8 cellular contexts compared by ENCODE assay signal in genomic region chr12:132491761-132492378, GRCh38. TPM values are rescaled to one million over a fixed set of nuclear protein-coding genes. Genes with fewer than 3 reads are reported as not detected.
DNase-seq lines count a peak whose midpoint lies in the region; ATAC-seq, FAIRE-seq and TF ChIP-seq lines count a peak whose summit lies in the region.

No MANE protein-coding gene starts in this region.

- TF ChIP-seq POLR2A in heart left ventricle (IDR thresholded peaks at IDR 0.05) (no peak), GM12892 (IDR thresholded peaks at IDR 0.05; ENCODE audit: low read depth, low read length) (no peak)

- H3K4me1 ChIP-seq in heart left ventricle (peaks cover 16 to 78% (median 66%) of the 10 kb centered on the region in 12 donors), muscle layer of colon (ENCODE audit: insufficient read depth, low read length) (peaks cover 59% of the 10 kb centered on the region)

- intact Hi-C loops in heart left ventricle (cut with DNase I) (loop anchor here in 2 of 10 donors (2.0 to 10.0 kb wide), 2 partner anchors 15 to 103 kb away; no protein-coding TSS in a partner anchor), cardiac septum (cut with DNase I) (loop anchor here (2.0 kb wide), 1 partner anchor 15 kb away; no protein-coding TSS in a partner anchor)

- peak overlapping the region in 1 of 12 donors; percentile 81 for H3K27ac ChIP-seq in heart left ventricle
- H3K27ac ChIP-seq in brain microvascular endothelial cell, result no peak overlapping the region
- H3K27ac ChIP-seq in muscle layer of colon (ENCODE audit: low read depth, low read length), result no peak overlapping the region

- peak in 2 of 5 donors; percentile 22 to 58 for DNase-seq in heart left ventricle
- DNase-seq in cardiac septum (ENCODE audit: low spot score), result no peak
- DNase-seq in brain microvascular endothelial cell, result no peak
- DNase-seq in ecto neural progenitor cell (ENCODE audit: low spot score), result no peak
- DNase-seq in stimulated activated CD4-positive, alpha-beta T cell treated with anti-CD3 and anti-CD28 coated beads, Interleukin-2, amount 100 ng/mL, for 48 hours, result no peak
- DNase-seq in GM12892 (ENCODE audit: insufficient read length), result no peak
- no peak for DNase-seq in HTR-8/SVneo (ENCODE audit: insufficient read length, low spot score)

- FAIRE-seq in GM12892 (lab: Jason Lieb, UNC) (no peak), HTR-8/SVneo (lab: Jason Lieb, UNC) (no peak)

- H3K4me3 ChIP-seq in heart left ventricle, result peak overlapping the region in 11 of 12 donors; percentile 38 to 95 (median 71)
- peak overlapping the region; percentile 66 for H3K4me3 ChIP-seq in brain microvascular endothelial cell (ENCODE audit: low read depth, low read length)
- peak overlapping the region; percentile 70 to 83 for H3K4me3 ChIP-seq in muscle layer of colon (ENCODE audit: low read depth in 1 of 2, low read length in 2 of 2)

- TF ChIP-seq CTCF in heart left ventricle (IDR thresholded peaks at IDR 0.05) (no peak), brain microvascular endothelial cell (IDR thresholded peaks at IDR 0.05; ENCODE audit: low read depth, low read length, missing control alignments) (no peak)

- no peaks in the 10 kb centered on the region for H3K27me3 ChIP-seq in heart left ventricle
- no peaks in the 10 kb centered on the region for H3K27me3 ChIP-seq in brain microvascular endothelial cell (replicated peaks)
- no peaks in the 10 kb centered on the region for H3K27me3 ChIP-seq in muscle layer of colon (ENCODE audit: control insufficient read depth in 1 of 2, insufficient read depth in 2 of 2, low read length in 2 of 2)

- 57 to 61% (median 58%) methylated on average over 14 to 23 of the region's 23 CpGs for WGBS in heart left ventricle, 4 donors

- no peak for ATAC-seq in heart left ventricle

- no peaks in the 10 kb centered on the region for H3K9me3 ChIP-seq in heart left ventricle
- H3K9me3 ChIP-seq in muscle layer of colon (ENCODE audit: low read length), result no peaks in the 10 kb centered on the region

- in situ Hi-C loops in brain microvascular endothelial cell (cut with HindIII; ENCODE audit: low pct_ligation_motif_present, low sequenced_read_pairs), result no loop called here

- H3K36me3 ChIP-seq in heart left ventricle, result peaks cover 0 to 3% (median 0%) of the 10 kb centered on the region in 9 donors
- no peaks in the 10 kb centered on the region for H3K36me3 ChIP-seq in brain microvascular endothelial cell (replicated peaks)
- H3K36me3 ChIP-seq in muscle layer of colon (ENCODE audit: insufficient read depth, low read length), result no peaks in the 10 kb centered on the region

- peak overlapping the region; percentile 49 for H3K9ac ChIP-seq in muscle layer of colon (ENCODE audit: low read length)

RNA-seq across cellular contexts. Expression of gene FBRSL1, which starts 1.9 kb away (rescaled TPM):
- total RNA-seq in heart left ventricle (10 to 100 TPM; 23.0 to 88.2 (median 45.4) TPM), cardiac septum (60.4 TPM)
- polyA plus RNA-seq in heart left ventricle, result 10 to 100 TPM; 35.4 to 40.0 TPM
- 3.1 TPM for polyA plus RNA-seq in GM12892 (2012; ENCODE audit: missing spikeins)
